ENCODE assay signal across 18 cellular contexts in genomic region chr4:2771264-2771663, GRCh38. TPM values are rescaled to one million over a fixed set of nuclear protein-coding genes. Genes with fewer than 3 reads are reported as not detected.
A peak's percentile ranks its signal among the peaks of the same experiment; 100 is the strongest.
DNase-seq lines count a peak whose midpoint lies in the region; ATAC-seq and TF ChIP-seq lines count a peak whose summit lies in the region.
"Had no signal": no experiment of that assay in that cellular context is flagged by ENCODE, and none has a peak within 500 bp of the region (broad histone marks: within the 10 kb centered on the region; RNA-seq: fewer than 3 reads in every experiment).

No MANE protein-coding gene starts in this region.

- no peak for TF ChIP-seq CTCF in endothelial cell (IDR thresholded peaks at IDR 0.05; ENCODE audit: unreplicated experiment)
- no peak for TF ChIP-seq CTCF in GM10248 (IDR thresholded peaks at IDR 0.05; ENCODE audit: control extremely low read depth, extremely low read depth, low read depth, missing control alignments)

- no peak overlapping the region for H3K4me3 Mint-ChIP-seq in CD4-positive, alpha-beta memory T cell
- no peak overlapping the region for H3K4me3 Mint-ChIP-seq in endothelial cell (ENCODE audit: unreplicated experiment)
- H3K4me3 Mint-ChIP-seq: memory B cell; neural crest cell; stimulated activated memory B cell treated with anti-CD40 and anti-IgM and Interleukin-4, amounts not matched to agents 10 μg/mL and 1 μg/mL and 100 μg/mL, for 72 hours; T-helper 1 cell treated with Interleukin-12 subunit alpha and Interleukin-12 subunit beta and Interleukin-4 antibody, amounts not matched to agents 30 μg/mL and 1 μg/mL, for 36 hours had no signal

- POLR2A ChIA-PET in CD4-positive, alpha-beta memory T cell (lab: Charles Lee; ENCODE audit: partially characterized antibody) = no interaction called here
- POLR2A ChIA-PET in GM10248 (lab: Yijun Ruan, JAX) = no interaction called here

- ATAC-seq in HG02981 (IDR thresholded peaks at IDR 0.05; ENCODE audit: unreplicated experiment) = no peak

- H3K36me3 ChIP-seq in CD4-positive, alpha-beta memory T cell (ENCODE audit: insufficient read depth, low read length) = no peaks in the 10 kb centered on the region
- H3K36me3 ChIP-seq: cardiac muscle cell, heart right ventricle, thyroid gland had no signal

- H3K36me3 Mint-ChIP-seq in CD4-positive, alpha-beta memory T cell = no peaks in the 10 kb centered on the region
- H3K36me3 Mint-ChIP-seq in endothelial cell (ENCODE audit: low read depth, unreplicated experiment) = peaks cover 7% of the 10 kb centered on the region
- H3K36me3 Mint-ChIP-seq: memory B cell had no signal

- intact Hi-C loops in CD4-positive, alpha-beta memory T cell (cut with micrococcal nuclease) = no loop called here

- CTCF ChIA-PET in CD4-positive, alpha-beta memory T cell (lab: Charles Lee; ENCODE audit: partially characterized antibody) = no interaction called here
- CTCF ChIA-PET in GM10248 (lab: Yijun Ruan, JAX) = interaction anchor here (1.1 to 1.7 kb wide), 4 partner anchors 9 to 164 kb away, joined by 3 to 5 read pairs (median 4); no protein-coding TSS in a partner anchor

- no peaks in the 10 kb centered on the region for H3K9me3 ChIP-seq in CD4-positive, alpha-beta memory T cell (ENCODE audit: control insufficient read depth in 1 of 2, low read length in 2 of 2)
- H3K9me3 ChIP-seq: heart right ventricle, thyroid gland had no signal

- H3K4me1 Mint-ChIP-seq in CD4-positive, alpha-beta memory T cell = peaks cover 8 to 13% (median 9%) of the 10 kb centered on the region in 4 donors
- H3K4me1 Mint-ChIP-seq in endothelial cell (ENCODE audit: unreplicated experiment) = peaks cover 27% of the 10 kb centered on the region

- no peak overlapping the region for H3K4me3 ChIP-seq in CD4-positive, alpha-beta memory T cell (ENCODE audit: low read length in 2 of 2)
- H3K4me3 ChIP-seq: cardiac muscle cell, heart right ventricle, thyroid gland had no signal

- H3K27ac ChIP-seq in CD4-positive, alpha-beta memory T cell (ENCODE audit: low read depth, low read length) = no peak overlapping the region
- H3K27ac ChIP-seq: cardiac muscle cell, thyroid gland had no signal

- H3K4me1 ChIP-seq in CD4-positive, alpha-beta memory T cell (ENCODE audit: insufficient read depth, low read length) = peaks cover 12% of the 10 kb centered on the region
- H3K4me1 ChIP-seq: thyroid gland had no signal

- H3K9me3 Mint-ChIP-seq in CD4-positive, alpha-beta memory T cell = no peaks in the 10 kb centered on the region
- no peaks in the 10 kb centered on the region for H3K9me3 Mint-ChIP-seq in endothelial cell (ENCODE audit: unreplicated experiment)

- peak overlapping the region in 4 of 7 donors; percentile 44 to 89 (median 66) for H3K27ac Mint-ChIP-seq in CD4-positive, alpha-beta memory T cell
- H3K27ac Mint-ChIP-seq in endothelial cell (ENCODE audit: unreplicated experiment) = peak overlapping the region; percentile 76
- H3K27ac Mint-ChIP-seq: memory B cell had no signal

- no peaks in the 10 kb centered on the region for H3K27me3 ChIP-seq in CD4-positive, alpha-beta memory T cell (ENCODE audit: insufficient read depth, low read length)
- H3K27me3 ChIP-seq: cardiac muscle cell, heart right ventricle, thyroid gland had no signal

- DNase-seq in AG08396 (ENCODE audit: low spot score) = peak; percentile 8
- no peak for DNase-seq in CD4-positive, alpha-beta memory T cell
- peak; percentile 40 for DNase-seq in NOMO-1 treated with DMSO at 0.1 percent for 48 hours (lab: John Stamatoyannopoulos, UW; ENCODE audit: unreplicated experiment)
- no peak for DNase-seq in endothelial cell (ENCODE audit: low spot score)
- DNase-seq in GM10248 (ENCODE audit: extremely low spot score) = no peak
- no peak for DNase-seq in NAMALWA (ENCODE audit: low spot score)
- DNase-seq in RPMI8226 = no peak
- DNase-seq: heart right ventricle, NCI-H146, NCI-H226, SHP77, thyroid gland had no signal

- H3K27me3 Mint-ChIP-seq in CD4-positive, alpha-beta memory T cell = no peaks in the 10 kb centered on the region
- H3K27me3 Mint-ChIP-seq in endothelial cell (ENCODE audit: unreplicated experiment) = peaks cover 6% of the 10 kb centered on the region
- H3K27me3 Mint-ChIP-seq: memory B cell; stimulated activated memory B cell treated with anti-CD40 and anti-IgM and Interleukin-4, amounts not matched to agents 10 μg/mL and 1 μg/mL and 100 μg/mL, for 72 hours had no signal

RNA-seq across cellular contexts. Expression of gene TNIP2, which starts 15.1 kb away (rescaled TPM):
- 10 to 100 TPM; 50.0 to 50.5 TPM for total RNA-seq in CD4-positive, alpha-beta memory T cell
- 10 to 100 TPM; 45.8 to 48.5 TPM for polyA plus RNA-seq in CD4-positive, alpha-beta memory T cell
- total RNA-seq in endothelial cell (ENCODE audit: unreplicated experiment) = 29.3 TPM

RNA-seq across cellular contexts. Expression of gene SH3BP2, which starts 21.6 kb away (rescaled TPM):
- 10 to 100 TPM; 37.9 to 44.3 TPM for total RNA-seq in CD4-positive, alpha-beta memory T cell
- 10 to 100 TPM in 1 of 2 donors, 1 to 10 TPM in 1; 3.8 to 16.3 TPM for polyA plus RNA-seq in CD4-positive, alpha-beta memory T cell
- 150 TPM for total RNA-seq in endothelial cell (ENCODE audit: unreplicated experiment)

Comparison
In these comparisons a context has a peak if more than half of its experiments do, and no peak if none do; other contexts are left out.
1. DNase-seq: peak in AG08396 (single experiment) and NOMO-1 treated with DMSO at 0.1 percent for 48 hours (single experiment); none in CD4-positive, alpha-beta memory T cell (0 of 5), endothelial cell (single experiment), GM10248 (single experiment), NAMALWA (single experiment) and RPMI8226 (single experiment).